In genomic region chr19:16670291-16670690, GRCh38 we compare ENCODE assay signal across 21 cellular contexts. TPM values are rescaled to one million over a fixed set of nuclear protein-coding genes. Genes with fewer than 3 reads are reported as not detected.
DNase-seq lines count a peak whose midpoint lies in the region; ATAC-seq lines count a peak whose summit lies in the region.
"Had no signal": no experiment of that assay in that cellular context is flagged by ENCODE, and none has a peak within 500 bp of the region (broad histone marks: within the 10 kb centered on the region; RNA-seq: fewer than 3 reads in every experiment).

No MANE protein-coding gene starts in this region.

- H3K9me3 Mint-ChIP-seq in activated CD4-positive, alpha-beta T cell treated with anti-CD3 and anti-CD28 coated beads, Interleukin-2, amount 10 ng/mL, durations not matched to agents 24 days and 14 days, result no peaks in the 10 kb centered on the region
- H3K9me3 Mint-ChIP-seq: CD4-positive, alpha-beta T cell; CD8-positive, alpha-beta T cell had no signal

- H2BK120ac ChIP-seq in trophoblast cell (ENCODE audit: insufficient read depth, low read length, poor library complexity), result no peak overlapping the region

- no peak overlapping the region for H4K8ac ChIP-seq in trophoblast cell (ENCODE audit: low read depth, low read length)

- H4K91ac ChIP-seq in trophoblast cell (ENCODE audit: low read depth, low read length), result no peak overlapping the region

- peaks cover 2% of the 10 kb centered on the region for H3K27me3 Mint-ChIP-seq in activated CD4-positive, alpha-beta T cell treated with anti-CD3 and anti-CD28 coated beads, Interleukin-2, amount 10 ng/mL, durations not matched to agents 24 days and 14 days
- H3K27me3 Mint-ChIP-seq: B cell; CD4-positive, alpha-beta T cell had no signal

- no peak overlapping the region for H3K14ac ChIP-seq in trophoblast cell (ENCODE audit: low read length)

- ATAC-seq in GM18870 (IDR thresholded peaks at IDR 0.05; ENCODE audit: unreplicated experiment), result no peak
- ATAC-seq in HG03135 (IDR thresholded peaks at IDR 0.05; ENCODE audit: unreplicated experiment), result no peak
- ATAC-seq: A549; CD8-positive, alpha-beta T cell had no signal

- no peaks in the 10 kb centered on the region for H3K79me1 ChIP-seq in trophoblast cell (ENCODE audit: low read length)

- H3K9ac ChIP-seq in trophoblast cell (ENCODE audit: low read length) (no peak overlapping the region), skeletal muscle tissue (ENCODE audit: low read depth in 1 of 3, low read length in 3 of 3) (peak overlapping the region in 1 of 3 donors; percentile 25)
- H3K9ac ChIP-seq: BLaER1 treated with 17β-estradiol and CSF1 and Interleukin-3, amounts not matched to agents 10 nM and 100 nM had no signal

- no peaks in the 10 kb centered on the region for H3K27me3 ChIP-seq in trophoblast cell (ENCODE audit: insufficient read depth, low read length)
- H3K27me3 ChIP-seq in skeletal muscle tissue (ENCODE audit: control insufficient read depth in 3 of 3, insufficient read depth in 3 of 3, low read length in 3 of 3), result no peaks in the 10 kb centered on the region
- H3K27me3 ChIP-seq in MG63, result no peaks in the 10 kb centered on the region
- H3K27me3 ChIP-seq: BLaER1 treated with 17β-estradiol and CSF1 and Interleukin-3, amounts not matched to agents 10 nM and 100 nM had no signal

- H3K36me3 ChIP-seq in trophoblast cell (ENCODE audit: control insufficient read depth in 1 of 2, insufficient read depth in 2 of 2, low read length in 2 of 2) (peaks cover 0 to 3% of the 10 kb centered on the region in 2 experiments), skeletal muscle tissue (ENCODE audit: control insufficient read depth in 3 of 3, insufficient read depth in 3 of 3, low read length in 3 of 3) (peaks cover 4 to 10% (median 8%) of the 10 kb centered on the region in 3 donors), MG63 (no peaks in the 10 kb centered on the region)

- WGBS in trophoblast cell (ENCODE audit: extremely low coverage, insufficient coverage, insufficient read length), result no CpG with 5 or more reads among the region's 13 CpGs

- H3K4me1 Mint-ChIP-seq in activated CD4-positive, alpha-beta T cell treated with anti-CD3 and anti-CD28 coated beads, Interleukin-2, amount 10 ng/mL, durations not matched to agents 24 days and 14 days, result no peaks in the 10 kb centered on the region
- H3K4me1 Mint-ChIP-seq: B cell had no signal

- H3K36me3 Mint-ChIP-seq in activated CD4-positive, alpha-beta T cell treated with anti-CD3 and anti-CD28 coated beads, Interleukin-2, amount 10 ng/mL, durations not matched to agents 24 days and 14 days (ENCODE audit: low read depth), result no peaks in the 10 kb centered on the region
- H3K36me3 Mint-ChIP-seq: CD8-positive, alpha-beta T cell had no signal

- no peaks in the 10 kb centered on the region for H3K79me2 ChIP-seq in trophoblast cell (ENCODE audit: control insufficient read depth, insufficient read depth, low read length, poor library complexity)

- no peak overlapping the region for H3K18ac ChIP-seq in trophoblast cell (ENCODE audit: low read length)

- no peak overlapping the region for H3K4me2 ChIP-seq in trophoblast cell (ENCODE audit: low read length)
- H3K4me2 ChIP-seq: A549; BLaER1 treated with 17β-estradiol and CSF1 and Interleukin-3, amounts not matched to agents 10 nM and 100 nM had no signal

- no peak overlapping the region for H3K4ac ChIP-seq in trophoblast cell (ENCODE audit: low read depth, low read length)

- no peak overlapping the region for H3K4me3 Mint-ChIP-seq in activated CD4-positive, alpha-beta T cell treated with anti-CD3 and anti-CD28 coated beads, Interleukin-2, amount 10 ng/mL, durations not matched to agents 24 days and 14 days
- H3K4me3 Mint-ChIP-seq: B cell; CD4-positive, alpha-beta T cell; CD8-positive, alpha-beta T cell had no signal

- H2AK5ac ChIP-seq in trophoblast cell (ENCODE audit: low read length), result no peak overlapping the region

- H2BK5ac ChIP-seq in trophoblast cell (ENCODE audit: low read depth, low read length, poor library complexity), result no peak overlapping the region

- H3K4me1 ChIP-seq in trophoblast cell (ENCODE audit: control insufficient read depth in 1 of 2, insufficient read depth in 2 of 2, low read length in 2 of 2), result no peaks in the 10 kb centered on the region
- H3K4me1 ChIP-seq in skeletal muscle tissue (ENCODE audit: control insufficient read depth in 3 of 3, insufficient read depth in 3 of 3, low read length in 3 of 3), result peaks cover 8 to 43% (median 36%) of the 10 kb centered on the region in 3 donors
- H3K4me1 ChIP-seq: A549, Caco-2 had no signal

- H3K27ac Mint-ChIP-seq in activated CD4-positive, alpha-beta T cell treated with anti-CD3 and anti-CD28 coated beads, Interleukin-2, amount 10 ng/mL, durations not matched to agents 24 days and 14 days, result no peak overlapping the region
- H3K27ac Mint-ChIP-seq: B cell; CD4-positive, alpha-beta T cell; CD8-positive, alpha-beta T cell had no signal

- no peak overlapping the region for H3K27ac ChIP-seq in trophoblast cell (ENCODE audit: low read depth, low read length)
- peak overlapping the region; percentile 87 for H3K27ac ChIP-seq in skeletal muscle tissue (ENCODE audit: low read depth, low read length)
- H3K27ac ChIP-seq: 22Rv1; A549; BLaER1 treated with 17β-estradiol and CSF1 and Interleukin-3, amounts not matched to agents 10 nM and 100 nM; C4-2B had no signal

- DNase-seq in head of caudate nucleus, result peak in 30 of 42 donors; percentile 21 to 75 (median 44)
- peak; percentile 40 to 79 for DNase-seq in trophoblast cell
- peak; percentile 65 for DNase-seq in putamen (ENCODE audit: low spot score)
- no peak for DNase-seq in activated CD4-positive, alpha-beta T cell treated with anti-CD3 and anti-CD28 coated beads, Interleukin-2, amount 10 ng/mL, durations not matched to agents 24 days and 14 days
- DNase-seq in MG63, result no peak
- DNase-seq: AML-193; Caco-2; Calu3; CD4-positive, alpha-beta T cell; CD8-positive, alpha-beta T cell; DMS79 treated with DMSO at 0.1 percent for 48 hours; GF-D8 had no signal

- H3K23ac ChIP-seq in trophoblast cell (ENCODE audit: low read length), result no peak overlapping the region

- H3K9me3 ChIP-seq in trophoblast cell (ENCODE audit: insufficient read depth, low read depth, low read length) (no peaks in the 10 kb centered on the region), skeletal muscle tissue (ENCODE audit: control insufficient read depth in 3 of 3, low read length in 3 of 3) (no peaks in the 10 kb centered on the region), MG63 (no peaks in the 10 kb centered on the region)
- H3K9me3 ChIP-seq: A549; BLaER1 treated with 17β-estradiol and CSF1 and Interleukin-3, amounts not matched to agents 10 nM and 100 nM; Caco-2 had no signal

- H4K12ac ChIP-seq in trophoblast cell (ENCODE audit: low read depth, low read length), result no peak overlapping the region

- H2BK12ac ChIP-seq in trophoblast cell (ENCODE audit: low read length), result no peak overlapping the region

- H2AFZ ChIP-seq in trophoblast cell (ENCODE audit: insufficient read depth, low read length, poor library complexity), result no peak overlapping the region

- intact Hi-C loops in head of caudate nucleus (cut with DNase I), result no loop called here
- intact Hi-C loops in activated CD4-positive, alpha-beta T cell treated with anti-CD3 and anti-CD28 coated beads, Interleukin-2, amount 10 ng/mL, durations not matched to agents 24 days and 14 days (cut with micrococcal nuclease), result no loop called here

- H3K4me3 ChIP-seq in trophoblast cell (ENCODE audit: low read depth, low read length) (no peak overlapping the region), skeletal muscle tissue (ENCODE audit: low read length in 3 of 3) (no peak overlapping the region), MG63 (no peak overlapping the region)
- H3K4me3 ChIP-seq: A549; BLaER1 treated with 17β-estradiol and CSF1 and Interleukin-3, amounts not matched to agents 10 nM and 100 nM had no signal

RNA-seq across cellular contexts. Expression of gene TMEM38A, which starts 9.4 kb away (rescaled TPM):
- polyA plus RNA-seq in trophoblast cell (2013), result 1.4 and 1.6 TPM in 2 replicates
- total RNA-seq in skeletal muscle tissue, result 129 TPM
- 0.42 and 0.83 TPM in 2 replicates for total RNA-seq in activated CD4-positive, alpha-beta T cell treated with anti-CD3 and anti-CD28 coated beads, Interleukin-2, amount 10 ng/mL, durations not matched to agents 24 days and 14 days
- 0.59 and 1.8 TPM in 2 replicates for total RNA-seq in MG63 (2014; rRNA removed; shearing (Covaris generic); ENCODE audit: low replicate concordance)

RNA-seq across cellular contexts. Expression of gene SMIM7, which starts 10.3 kb away (rescaled TPM):
- 65.8 and 66.8 TPM in 2 replicates for polyA plus RNA-seq in trophoblast cell (2013)
- 48.0 TPM for total RNA-seq in skeletal muscle tissue
- total RNA-seq in activated CD4-positive, alpha-beta T cell treated with anti-CD3 and anti-CD28 coated beads, Interleukin-2, amount 10 ng/mL, durations not matched to agents 24 days and 14 days, result 66.1 and 69.9 TPM in 2 replicates
- 89.0 and 111 TPM in 2 replicates for total RNA-seq in MG63 (2014; rRNA removed; shearing (Covaris generic); ENCODE audit: low replicate concordance)

RNA-seq across cellular contexts. Expression of gene MED26, which starts 42.3 kb away (rescaled TPM):
- polyA plus RNA-seq in trophoblast cell (2013), result 10.5 and 11.2 TPM in 2 replicates
- total RNA-seq in skeletal muscle tissue, result 2.6 TPM
- total RNA-seq in activated CD4-positive, alpha-beta T cell treated with anti-CD3 and anti-CD28 coated beads, Interleukin-2, amount 10 ng/mL, durations not matched to agents 24 days and 14 days, result 15.5 and 16.8 TPM in 2 replicates
- total RNA-seq in MG63 (2014; rRNA removed; shearing (Covaris generic); ENCODE audit: low replicate concordance), result 10.5 and 10.9 TPM in 2 replicates

RNA-seq across cellular contexts. Expression of gene NWD1, which starts 49.4 kb away (rescaled TPM):
- 0.01 TPM in 2 replicates for polyA plus RNA-seq in trophoblast cell (2013)
- total RNA-seq in skeletal muscle tissue, result under 0.01 TPM
- not detected in 2 replicates for total RNA-seq in activated CD4-positive, alpha-beta T cell treated with anti-CD3 and anti-CD28 coated beads, Interleukin-2, amount 10 ng/mL, durations not matched to agents 24 days and 14 days
- 0.16 TPM in 1 of 2 replicates, not detected in the other for total RNA-seq in MG63 (2014; rRNA removed; shearing (Covaris generic); ENCODE audit: low replicate concordance)
- total RNA-seq: Caco-2; CD4-positive, alpha-beta T cell; CD8-positive, alpha-beta T cell had no signal
- polyA plus RNA-seq: A549, BJ had no signal

Comparison
In these comparisons a context has a peak if more than half of its experiments do, and no peak if none do; other contexts are left out.
1. DNase-seq: peak in head of caudate nucleus (30 of 42), trophoblast cell (2 of 2) and putamen (single experiment); none in activated CD4-positive, alpha-beta T cell treated with anti-CD3 and anti-CD28 coated beads, Interleukin-2, amount 10 ng/mL, durations not matched to agents 24 days and 14 days (single experiment) and MG63 (single experiment).
2. RNA of gene TMEM38A, which starts 9.4 kb away (total RNA-seq): 129 TPM in skeletal muscle tissue (single experiment); 0.59 to 1.8 TPM in MG63 and 0.42 to 0.83 TPM in activated CD4-positive, alpha-beta T cell treated with anti-CD3 and anti-CD28 coated beads, Interleukin-2, amount 10 ng/mL, durations not matched to agents 24 days and 14 days; every median in the first group is over 10 times any median in the second.